28 cellular contexts compared by ENCODE assay signal in genomic region chr16:75810998-75811634, GRCh38.
"Had no signal": no experiment of that assay in that cellular context is flagged by ENCODE, and none has a peak within 500 bp of the region (broad histone marks: within the 10 kb centered on the region; RNA-seq: fewer than 3 reads in every experiment).

No MANE protein-coding gene starts in this region.

- H3K36me3 Mint-ChIP-seq: activated naive CD4-positive, alpha-beta T cell treated with anti-CD3 and anti-CD28 coated beads, Interleukin-2, amount 50 U/mL, for 24 hours; activated naive CD8-positive, alpha-beta T cell treated with anti-CD3 and anti-CD28 coated beads, Interleukin-2, amount 10 ng/mL, durations not matched to agents 7 days and 5 days had no signal

- H3K9me3 ChIP-seq: ascending aorta, SJCRH30 had no signal

- H3K36me3 ChIP-seq: ascending aorta, cardiac muscle cell, SJCRH30 had no signal

- H3K4me3 ChIP-seq: ascending aorta, cardiac muscle cell, SJCRH30, SK-N-MC had no signal

- H3K27ac Mint-ChIP-seq: activated CD4-positive, alpha-beta T cell treated with anti-CD3 and anti-CD28 coated beads, Interleukin-2, amount 10 ng/mL, durations not matched to agents 24 days and 14 days; activated CD8-positive, alpha-beta T cell treated with anti-CD3 and anti-CD28 coated beads for 36 hours; activated naive CD4-positive, alpha-beta T cell treated with anti-CD3 and anti-CD28 coated beads, Interleukin-2, amount 50 U/mL, for 24 hours; activated naive CD8-positive, alpha-beta T cell treated with anti-CD3 and anti-CD28 coated beads, Interleukin-2, amount 10 ng/mL, durations not matched to agents 7 days and 5 days; activated T-cell treated with anti-CD3 and anti-CD28 coated beads, Interleukin-2, amount 50 U/mL, for 72 hours; activated T-helper 17 cell treated with anti-CD3 and anti-CD28 coated beads, Interleukin-2, amount 50 U/mL, for 72 hours; T-helper 1 cell treated with Interleukin-12 subunit alpha and Interleukin-12 subunit beta and Interleukin-4 antibody, amounts not matched to agents 30 μg/mL and 1 μg/mL, for 36 hours; T-helper 2 cell treated with Interferon-gamma antibody and Interleukin-4, amounts not matched to agents 5 μg/mL and 100 μg/mL, for 36 hours had no signal

- DNase-seq: activated CD4-positive, alpha-beta T cell treated with anti-CD3 and anti-CD28 coated beads, Interleukin-2, amount 10 ng/mL, durations not matched to agents 24 days and 14 days; activated CD4-positive, alpha-beta T cell treated with anti-CD3 and anti-CD28 coated beads, Interleukin-2, amount 50 U/mL, for 4 hours; activated CD8-positive, alpha-beta T cell treated with anti-CD3 and anti-CD28 coated beads for 36 hours; activated gamma-delta T cell; activated naive CD4-positive, alpha-beta T cell treated with Interleukin-2 at 50 U/mL for 16 hours; activated naive CD8-positive, alpha-beta T cell treated with anti-CD3 and anti-CD28 coated beads, Interleukin-2, amount 10 ng/mL, durations not matched to agents 7 days and 5 days; activated T-cell treated with anti-CD3 and anti-CD28 coated beads, Interleukin-2, amount 50 U/mL, for 1 hour; activated T-cell treated with anti-CD3 and anti-CD28 coated beads, Interleukin-2, amount 50 U/mL, for 72 hours; amygdala; Kasumi-1; KG1; MM.1S; MV-4-11; NCI-H1092; NCI-H1436 treated with DMSO at 0.1 percent for 48 hours; NCI-H2029; NCI-H345; NCI-H524 treated with DMSO at 0.1 percent for 48 hours; SHP77; SJCRH30 had no signal

- H3K9me3 Mint-ChIP-seq: activated CD4-positive, alpha-beta T cell treated with anti-CD3 and anti-CD28 coated beads, Interleukin-2, amount 10 ng/mL, durations not matched to agents 24 days and 14 days; activated CD8-positive, alpha-beta T cell treated with anti-CD3 and anti-CD28 coated beads for 36 hours; activated naive CD4-positive, alpha-beta T cell treated with anti-CD3 and anti-CD28 coated beads, Interleukin-2, amount 50 U/mL, for 24 hours; activated naive CD8-positive, alpha-beta T cell treated with anti-CD3 and anti-CD28 coated beads, Interleukin-2, amount 10 ng/mL, durations not matched to agents 7 days and 5 days; activated T-cell treated with anti-CD3 and anti-CD28 coated beads, Interleukin-2, amount 50 U/mL, for 72 hours; activated T-helper 17 cell treated with anti-CD3 and anti-CD28 coated beads, Interleukin-2, amount 50 U/mL, for 72 hours; T-helper 1 cell treated with Interleukin-12 subunit alpha and Interleukin-12 subunit beta and Interleukin-4 antibody, amounts not matched to agents 30 μg/mL and 1 μg/mL, for 36 hours; T-helper 2 cell treated with Interferon-gamma antibody and Interleukin-4, amounts not matched to agents 5 μg/mL and 100 μg/mL, for 36 hours had no signal

- ATAC-seq: activated CD8-positive, alpha-beta T cell treated with anti-CD3 and anti-CD28 coated beads for 36 hours; activated T-cell treated with anti-CD3 and anti-CD28 coated beads, Interleukin-2, amount 50 U/mL, for 72 hours; activated T-helper 17 cell treated with anti-CD3 and anti-CD28 coated beads, Interleukin-2, amount 50 U/mL, for 72 hours; Panc1 had no signal

- H3K4me1 ChIP-seq: ascending aorta, SJCRH30 had no signal

- H3K4me1 Mint-ChIP-seq: activated CD4-positive, alpha-beta T cell treated with anti-CD3 and anti-CD28 coated beads, Interleukin-2, amount 10 ng/mL, durations not matched to agents 24 days and 14 days; activated naive CD4-positive, alpha-beta T cell treated with anti-CD3 and anti-CD28 coated beads, Interleukin-2, amount 50 U/mL, for 24 hours; activated naive CD8-positive, alpha-beta T cell treated with anti-CD3 and anti-CD28 coated beads, Interleukin-2, amount 10 ng/mL, durations not matched to agents 7 days and 5 days; activated T-helper 17 cell treated with anti-CD3 and anti-CD28 coated beads, Interleukin-2, amount 50 U/mL, for 72 hours had no signal

- H3K27me3 Mint-ChIP-seq: activated CD4-positive, alpha-beta T cell treated with anti-CD3 and anti-CD28 coated beads, Interleukin-2, amount 10 ng/mL, durations not matched to agents 24 days and 14 days had no signal

- H3K27me3 ChIP-seq: ascending aorta, cardiac muscle cell, SJCRH30 had no signal

- H3K27ac ChIP-seq: ascending aorta, cardiac muscle cell, SJCRH30, SK-N-MC had no signal

- H3K4me3 Mint-ChIP-seq: activated CD4-positive, alpha-beta T cell treated with anti-CD3 and anti-CD28 coated beads, Interleukin-2, amount 10 ng/mL, durations not matched to agents 24 days and 14 days; activated CD8-positive, alpha-beta T cell treated with anti-CD3 and anti-CD28 coated beads for 36 hours; activated naive CD4-positive, alpha-beta T cell treated with anti-CD3 and anti-CD28 coated beads, Interleukin-2, amount 50 U/mL, for 24 hours; activated naive CD8-positive, alpha-beta T cell treated with anti-CD3 and anti-CD28 coated beads, Interleukin-2, amount 10 ng/mL, durations not matched to agents 7 days and 5 days; activated T-cell treated with anti-CD3 and anti-CD28 coated beads, Interleukin-2, amount 50 U/mL, for 72 hours; activated T-helper 17 cell treated with anti-CD3 and anti-CD28 coated beads, Interleukin-2, amount 50 U/mL, for 72 hours; T-helper 1 cell treated with Interleukin-12 subunit alpha and Interleukin-12 subunit beta and Interleukin-4 antibody, amounts not matched to agents 30 μg/mL and 1 μg/mL, for 36 hours; T-helper 2 cell treated with Interferon-gamma antibody and Interleukin-4, amounts not matched to agents 5 μg/mL and 100 μg/mL, for 36 hours had no signal
